Comparison of ENCODE assay signal across 9 cellular contexts in genomic region chr11:128341767-128342318, GRCh38.
DNase-seq lines count a peak whose midpoint lies in the region; ATAC-seq and TF ChIP-seq lines count a peak whose summit lies in the region.
"Had no signal": no experiment of that assay in that cellular context is flagged by ENCODE, and none has a peak within 500 bp of the region (broad histone marks: within the 10 kb centered on the region; RNA-seq: fewer than 3 reads in every experiment).

No MANE protein-coding gene starts in this region.

- no peaks in the 10 kb centered on the region for H3K27me3 ChIP-seq in spleen (replicated peaks in 1 of 7)

- peaks cover 4% of the 10 kb centered on the region for H3K9me3 Mint-ChIP-seq in activated CD4-positive, alpha-beta T cell treated with anti-CD3 and anti-CD28 coated beads for 36 hours (ENCODE audit: low read depth)
- H3K9me3 Mint-ChIP-seq in T-helper 2 cell treated with Interferon-gamma antibody and Interleukin-4, amounts not matched to agents 5 μg/mL and 100 μg/mL, for 36 hours, result no peaks in the 10 kb centered on the region
- H3K9me3 Mint-ChIP-seq in immature natural killer cell, result no peaks in the 10 kb centered on the region

- H3K36me3 ChIP-seq in spleen, result no peaks in the 10 kb centered on the region

- peaks cover 25 to 64% (median 37%) of the 10 kb centered on the region in 6 donors for H3K4me1 ChIP-seq in spleen

- no peak for ATAC-seq in activated CD4-positive, alpha-beta T cell treated with anti-CD3 and anti-CD28 coated beads for 36 hours
- no peak for ATAC-seq in GM18861 (IDR thresholded peaks at IDR 0.05; ENCODE audit: unreplicated experiment)

- H3K4me1 Mint-ChIP-seq in activated CD4-positive, alpha-beta T cell treated with anti-CD3 and anti-CD28 coated beads for 36 hours, result peaks cover 95% of the 10 kb centered on the region
- peaks cover 78% of the 10 kb centered on the region for H3K4me1 Mint-ChIP-seq in T-helper 2 cell treated with Interferon-gamma antibody and Interleukin-4, amounts not matched to agents 5 μg/mL and 100 μg/mL, for 36 hours (ENCODE audit: low read depth)
- H3K4me1 Mint-ChIP-seq in immature natural killer cell, result peaks cover 42 to 65% of the 10 kb centered on the region in 2 donors

- POLR2A ChIA-PET in activated CD4-positive, alpha-beta T cell treated with anti-CD3 and anti-CD28 coated beads for 36 hours (lab: Charles Lee), result interaction anchor here (0.6 to 3.1 kb wide), 4 partner anchors 17 to 154 kb away, joined by 3 to 39 read pairs (median 6); no protein-coding TSS in a partner anchor

- no peak overlapping the region for H3K4me3 ChIP-seq in spleen

- no peak for TF ChIP-seq CTCF in spleen (IDR thresholded peaks at IDR 0.05 in 8 of 11, conservative IDR thresholded peaks at IDR 0.05 in 3 of 11)

- no peak for TF ChIP-seq POLR2A in spleen (IDR thresholded peaks at IDR 0.05)

- H3K27ac ChIP-seq in spleen, result peak overlapping the region; percentile 68 to 86 (median 78)

- intact Hi-C loops in activated CD4-positive, alpha-beta T cell treated with anti-CD3 and anti-CD28 coated beads for 36 hours (cut with DNase I, micrococcal nuclease), result loop anchor here (1.0 to 5.0 kb wide), 7 partner anchors 13 to 289 kb away; no protein-coding TSS in a partner anchor
- intact Hi-C loops in spleen (cut with DNase I; ENCODE audit: low total_unique reads), result no loop called here

- peak overlapping the region; percentile 95 for H3K27ac Mint-ChIP-seq in activated CD4-positive, alpha-beta T cell treated with anti-CD3 and anti-CD28 coated beads for 36 hours
- H3K27ac Mint-ChIP-seq in T-helper 2 cell treated with Interferon-gamma antibody and Interleukin-4, amounts not matched to agents 5 μg/mL and 100 μg/mL, for 36 hours, result peak overlapping the region; percentile 92
- H3K27ac Mint-ChIP-seq in immature natural killer cell, result peak overlapping the region in 5 of 6 donors; percentile 35 to 81 (median 63)

- CTCF ChIA-PET in activated CD4-positive, alpha-beta T cell treated with anti-CD3 and anti-CD28 coated beads for 36 hours (lab: Charles Lee), result interaction anchor here (0.6 to 4.7 kb wide), 15 partner anchors 13 to 288 kb away, joined by 3 to 37 read pairs (median 4); no protein-coding TSS in a partner anchor

- H3K27me3 Mint-ChIP-seq in activated CD4-positive, alpha-beta T cell treated with anti-CD3 and anti-CD28 coated beads for 36 hours, result no peaks in the 10 kb centered on the region
- H3K27me3 Mint-ChIP-seq in T-helper 2 cell treated with Interferon-gamma antibody and Interleukin-4, amounts not matched to agents 5 μg/mL and 100 μg/mL, for 36 hours (ENCODE audit: low read depth), result no peaks in the 10 kb centered on the region
- H3K27me3 Mint-ChIP-seq in immature natural killer cell (ENCODE audit: low read depth in 3 of 3), result peaks cover 0 to 4% (median 3%) of the 10 kb centered on the region in 3 donors

- no peaks in the 10 kb centered on the region for H3K9me3 ChIP-seq in spleen

- H3K36me3 Mint-ChIP-seq in activated CD4-positive, alpha-beta T cell treated with anti-CD3 and anti-CD28 coated beads for 36 hours (ENCODE audit: low read depth), result peaks cover 10% of the 10 kb centered on the region
- peaks cover 3% of the 10 kb centered on the region for H3K36me3 Mint-ChIP-seq in T-helper 2 cell treated with Interferon-gamma antibody and Interleukin-4, amounts not matched to agents 5 μg/mL and 100 μg/mL, for 36 hours (ENCODE audit: low read depth)
- no peaks in the 10 kb centered on the region for H3K36me3 Mint-ChIP-seq in immature natural killer cell

- peak; percentile 42 for DNase-seq in activated CD4-positive, alpha-beta T cell treated with anti-CD3 and anti-CD28 coated beads for 36 hours
- DNase-seq in activated CD4-positive, alpha-beta T cell treated with anti-CD3 and anti-CD28 coated beads for 4 hours, result no peak
- DNase-seq in T-helper 2 cell treated with Interferon-gamma antibody and Interleukin-4, amounts not matched to agents 5 μg/mL and 100 μg/mL, for 36 hours (ENCODE audit: low spot score), result no peak
- DNase-seq in immature natural killer cell (no peak), spleen (no peak), HuH-7 (ENCODE audit: low spot score) (no peak), mesenteric fat pad (ENCODE audit: low spot score) (no peak)
- DNase-seq: SW 1271 had no signal

- peak overlapping the region; percentile 65 for H3K4me3 Mint-ChIP-seq in activated CD4-positive, alpha-beta T cell treated with anti-CD3 and anti-CD28 coated beads for 36 hours
- peak overlapping the region; percentile 81 for H3K4me3 Mint-ChIP-seq in T-helper 2 cell treated with Interferon-gamma antibody and Interleukin-4, amounts not matched to agents 5 μg/mL and 100 μg/mL, for 36 hours
- peak overlapping the region; percentile 12 to 61 (median 48) for H3K4me3 Mint-ChIP-seq in immature natural killer cell

- WGBS in spleen, 5 donors, result 64 to 77% (median 70%) methylated on average over 14 of the region's 14 CpGs
